ENCODE assay signal across 13 cellular contexts in the genomic region with DNA sequence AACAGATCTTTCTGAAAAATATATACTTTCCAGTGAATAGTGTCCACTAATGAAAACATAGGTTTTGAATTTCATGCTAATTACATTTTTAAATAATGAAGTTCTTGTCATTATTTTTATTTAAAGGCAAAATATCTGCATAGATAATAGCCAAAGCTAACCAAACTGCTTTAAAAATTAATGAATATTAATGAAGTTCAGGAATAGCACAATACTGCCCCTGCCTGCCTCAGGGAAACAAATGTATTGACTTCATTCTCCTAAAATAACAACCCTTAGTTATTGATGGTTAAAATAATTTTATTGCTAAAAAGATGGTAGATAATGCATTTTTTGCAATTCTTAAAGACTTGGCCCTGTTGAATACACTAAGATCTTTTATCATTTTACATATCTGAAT.
A peak's percentile ranks its signal among the peaks of the same experiment; 100 is the strongest.
DNase-seq lines count a peak whose midpoint lies in the region; ATAC-seq, FAIRE-seq and TF ChIP-seq lines count a peak whose summit lies in the region.
"Had no signal": no experiment of that assay in that cellular context is flagged by ENCODE, and none has a peak within 500 bp of the region (broad histone marks: within the 10 kb centered on the region; RNA-seq: fewer than 3 reads in every experiment).

No MANE protein-coding gene starts in this region.

- FAIRE-seq in G401.6 (lab: Jason Lieb, UNC), result peak; percentile 86
- FAIRE-seq: HTR-8/SVneo had no signal

- no peak for DNase-seq in LNCaP clone FGC (ENCODE audit: low read depth)
- peak; percentile 13 for DNase-seq in dermis blood vessel endothelial cell
- DNase-seq in pons (ENCODE audit: low spot score), result peak; percentile 55
- no peak for DNase-seq in sciatic nerve (ENCODE audit: low spot score)
- DNase-seq: adrenal gland; GF-D8; NCI-H2227 treated with DMSO at 0.1 percent for 48 hours; stimulated activated CD4-positive, alpha-beta T cell treated with anti-CD3 and anti-CD28 coated beads, Interleukin-2, amount 100 ng/mL, for 24 hours had no signal

- intact Hi-C loops in sciatic nerve (cut with DNase I), result loop anchor here (5.0 kb wide), 1 partner anchor 67 kb away; no protein-coding TSS in a partner anchor

- TF ChIP-seq CTCF in LNCaP clone FGC (IDR thresholded peaks at IDR 0.05; ENCODE audit: control insufficient read depth, extremely low read depth, insufficient read depth), result peak; percentile 31; the same call in 1 of the 2 replicates

- no peak overlapping the region for H3K4me3 ChIP-seq in LNCaP clone FGC (ENCODE audit: low read depth, low read length)
- H3K4me3 ChIP-seq: adrenal gland, gastroesophageal sphincter had no signal

- no peak for ATAC-seq in HG03108 (IDR thresholded peaks at IDR 0.05; ENCODE audit: unreplicated experiment)
- no peak for ATAC-seq in sciatic nerve
- no peak for ATAC-seq in HG02885 (IDR thresholded peaks at IDR 0.05; ENCODE audit: poor library complexity, unreplicated experiment)
- ATAC-seq: gastroesophageal sphincter had no signal

Comparison
In these comparisons a context has a peak if more than half of its experiments do, and no peak if none do; other contexts are left out.
1. DNase-seq: peak in dermis blood vessel endothelial cell (single experiment) and pons (single experiment); none in LNCaP clone FGC (single experiment) and sciatic nerve (single experiment).